Comparison of ENCODE assay signal across 31 cellular contexts in the genomic region with DNA sequence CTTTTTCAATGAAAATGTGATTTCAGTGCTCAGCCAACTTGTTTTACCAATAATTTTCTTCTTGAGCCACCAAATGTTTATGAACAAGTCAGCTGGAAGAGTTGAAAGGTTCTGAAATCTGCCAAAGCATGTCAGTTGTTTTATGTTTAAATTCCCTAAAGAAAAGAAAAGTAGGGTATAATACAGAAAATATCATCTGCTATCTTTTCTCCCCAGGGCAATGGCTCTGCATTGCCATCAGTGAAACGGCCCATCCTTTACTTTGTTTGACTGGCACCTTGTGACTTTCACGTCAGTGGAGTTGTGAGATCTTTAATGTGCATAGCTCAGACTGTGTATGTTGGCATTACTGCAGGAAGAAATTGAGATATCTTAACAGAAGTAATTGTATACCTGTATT.
DNase-seq lines count a peak whose midpoint lies in the region; ATAC-seq and TF ChIP-seq lines count a peak whose summit lies in the region.
"Had no signal": no experiment of that assay in that cellular context is flagged by ENCODE, and none has a peak within 500 bp of the region (broad histone marks: within the 10 kb centered on the region; RNA-seq: fewer than 3 reads in every experiment).

No MANE protein-coding gene starts in this region.

- H3K4me1 Mint-ChIP-seq in activated T-cell treated with anti-CD3 and anti-CD28 coated beads, Interleukin-2, amount 50 U/mL, for 72 hours (ENCODE audit: low read depth) = no peaks in the 10 kb centered on the region
- H3K4me1 Mint-ChIP-seq: B cell; CD14-positive monocyte; CD4-positive, alpha-beta memory T cell; CD4-positive, CD25-positive, alpha-beta regulatory T cell; CD8-positive, alpha-beta memory T cell had no signal

- TF ChIP-seq EP300 in neural cell (conservative IDR thresholded peaks at IDR 0.05; ENCODE audit: poor library complexity, severe bottlenecking) = peak; percentile 96

- H3K9me2 ChIP-seq in neural cell (ENCODE audit: insufficient read depth, low read length) = no peaks in the 10 kb centered on the region

- H3F3A ChIP-seq in neural cell (ENCODE audit: insufficient read depth, low read length, poor library complexity, severe bottlenecking) = no peaks in the 10 kb centered on the region

- H2AFZ ChIP-seq in neural cell (ENCODE audit: low read depth, low read length) = no peak overlapping the region

- no peak for ATAC-seq in GM19463 (IDR thresholded peaks at IDR 0.05; ENCODE audit: unreplicated experiment)
- ATAC-seq in activated T-cell treated with anti-CD3 and anti-CD28 coated beads, Interleukin-2, amount 50 U/mL, for 72 hours (replicated peaks in 1 of 2) = no peak
- ATAC-seq: A549; CD8-positive, alpha-beta T cell had no signal

- H4K20me1 ChIP-seq in neural cell (ENCODE audit: insufficient read depth) = no peaks in the 10 kb centered on the region
- H4K20me1 ChIP-seq: BLaER1; BLaER1 treated with 17β-estradiol and CSF1 and Interleukin-3, amounts not matched to agents 10 nM and 100 nM had no signal

- H3K9me3 Mint-ChIP-seq in activated T-cell treated with anti-CD3 and anti-CD28 coated beads, Interleukin-2, amount 50 U/mL, for 72 hours = no peaks in the 10 kb centered on the region
- H3K9me3 Mint-ChIP-seq: CD14-positive monocyte; CD4-positive, alpha-beta memory T cell; CD4-positive, alpha-beta T cell; CD8-positive, alpha-beta T cell had no signal

- no peak for TF ChIP-seq RAD21 in neural cell (conservative IDR thresholded peaks at IDR 0.05)

- TF ChIP-seq CTCF in neural cell (IDR thresholded peaks at IDR 0.05; ENCODE audit: poor library complexity, severe bottlenecking) = no peak

- H3K36me3 Mint-ChIP-seq in activated T-cell treated with anti-CD3 and anti-CD28 coated beads, Interleukin-2, amount 50 U/mL, for 72 hours (ENCODE audit: insufficient read depth in 2 of 2) = no peaks in the 10 kb centered on the region
- H3K36me3 Mint-ChIP-seq: CD14-positive monocyte; CD4-positive, alpha-beta memory T cell; CD4-positive, CD25-positive, alpha-beta regulatory T cell; CD8-positive, alpha-beta memory T cell; CD8-positive, alpha-beta T cell had no signal

- H3K9ac ChIP-seq in neural cell (ENCODE audit: low read length) = no peak overlapping the region
- H3K9ac ChIP-seq: BLaER1; BLaER1 treated with 17β-estradiol and CSF1 and Interleukin-3, amounts not matched to agents 10 nM and 100 nM had no signal

- no peak overlapping the region for H3K4me3 Mint-ChIP-seq in activated T-cell treated with anti-CD3 and anti-CD28 coated beads, Interleukin-2, amount 50 U/mL, for 72 hours
- H3K4me3 Mint-ChIP-seq: B cell; CD14-positive monocyte; CD4-positive, alpha-beta memory T cell; CD4-positive, alpha-beta T cell; CD4-positive, CD25-positive, alpha-beta regulatory T cell; CD8-positive, alpha-beta memory T cell; CD8-positive, alpha-beta T cell had no signal

- no peak overlapping the region for H3K27ac Mint-ChIP-seq in activated T-cell treated with anti-CD3 and anti-CD28 coated beads, Interleukin-2, amount 50 U/mL, for 72 hours
- H3K27ac Mint-ChIP-seq: B cell; CD14-positive monocyte; CD4-positive, alpha-beta memory T cell; CD4-positive, alpha-beta T cell; CD4-positive, CD25-positive, alpha-beta regulatory T cell; CD8-positive, alpha-beta memory T cell; CD8-positive, alpha-beta T cell had no signal

- H3K27me3 Mint-ChIP-seq in activated T-cell treated with anti-CD3 and anti-CD28 coated beads, Interleukin-2, amount 50 U/mL, for 72 hours (ENCODE audit: low read depth) = no peaks in the 10 kb centered on the region
- H3K27me3 Mint-ChIP-seq: B cell; CD4-positive, alpha-beta T cell; CD4-positive, CD25-positive, alpha-beta regulatory T cell; CD8-positive, alpha-beta memory T cell had no signal

- H3K27me3 ChIP-seq in neural cell (ENCODE audit: insufficient read depth, low read depth, low read length) = no peaks in the 10 kb centered on the region
- H3K27me3 ChIP-seq: BE2C; BLaER1; BLaER1 treated with 17β-estradiol and CSF1 and Interleukin-3, amounts not matched to agents 10 nM and 100 nM had no signal

- no peaks in the 10 kb centered on the region for H3K79me2 ChIP-seq in neural cell (replicated peaks; ENCODE audit: insufficient read depth, low read length)

- H3K4me2 ChIP-seq in neural cell (ENCODE audit: low read length) = no peak overlapping the region
- H3K4me2 ChIP-seq: A549; BLaER1; BLaER1 treated with 17β-estradiol and CSF1 and Interleukin-3, amounts not matched to agents 10 nM and 100 nM had no signal

- no peak overlapping the region for H3K4me3 ChIP-seq in neural cell (ENCODE audit: low read length)
- H3K4me3 ChIP-seq: A549; BLaER1; BLaER1 treated with 17β-estradiol and CSF1 and Interleukin-3, amounts not matched to agents 10 nM and 100 nM had no signal

- no peaks in the 10 kb centered on the region for H3K36me3 ChIP-seq in neural cell (ENCODE audit: insufficient read depth, low read length)
- H3K36me3 ChIP-seq: BE2C; BLaER1; BLaER1 treated with 17β-estradiol and CSF1 and Interleukin-3, amounts not matched to agents 10 nM and 100 nM had no signal

- H3K9me3 ChIP-seq in neural cell (ENCODE audit: low read length) = no peaks in the 10 kb centered on the region
- H3K9me3 ChIP-seq: A549; BE2C; BLaER1; BLaER1 treated with 17β-estradiol and CSF1 and Interleukin-3, amounts not matched to agents 10 nM and 100 nM; Caco-2 had no signal

- no peak overlapping the region for H3K27ac ChIP-seq in neural cell (ENCODE audit: low read length)
- H3K27ac ChIP-seq: 22Rv1; A549; BLaER1; BLaER1 treated with 17β-estradiol and CSF1 and Interleukin-3, amounts not matched to agents 10 nM and 100 nM; C4-2B had no signal

- peak; percentile 2 for DNase-seq in NCI-H69 (lab: John Stamatoyannopoulos, UW)
- DNase-seq in activated T-cell treated with anti-CD3 and anti-CD28 coated beads, Interleukin-2, amount 50 U/mL, for 72 hours = no peak
- DNase-seq: 8988T; ACHN; AML-193; BE2C; C1 segment of cervical spinal cord; Caco-2; Calu3; CD4-positive, alpha-beta memory T cell; CD4-positive, alpha-beta T cell; CD4-positive, CD25-positive, alpha-beta regulatory T cell; CD8-positive, alpha-beta memory T cell; CD8-positive, alpha-beta T cell; COR-L47; DMS 273 treated with DMSO at 0.1 percent for 48 hours; DMS153; DMS53; DMS79; DMS79 treated with DMSO at 0.1 percent for 48 hours; DND-41; EL had no signal

TF ChIP-seq in neural cell, 6 proteins besides CTCF, POLR2A, EP300 and RAD21:
- TF ChIP-seq, protein P1, sequence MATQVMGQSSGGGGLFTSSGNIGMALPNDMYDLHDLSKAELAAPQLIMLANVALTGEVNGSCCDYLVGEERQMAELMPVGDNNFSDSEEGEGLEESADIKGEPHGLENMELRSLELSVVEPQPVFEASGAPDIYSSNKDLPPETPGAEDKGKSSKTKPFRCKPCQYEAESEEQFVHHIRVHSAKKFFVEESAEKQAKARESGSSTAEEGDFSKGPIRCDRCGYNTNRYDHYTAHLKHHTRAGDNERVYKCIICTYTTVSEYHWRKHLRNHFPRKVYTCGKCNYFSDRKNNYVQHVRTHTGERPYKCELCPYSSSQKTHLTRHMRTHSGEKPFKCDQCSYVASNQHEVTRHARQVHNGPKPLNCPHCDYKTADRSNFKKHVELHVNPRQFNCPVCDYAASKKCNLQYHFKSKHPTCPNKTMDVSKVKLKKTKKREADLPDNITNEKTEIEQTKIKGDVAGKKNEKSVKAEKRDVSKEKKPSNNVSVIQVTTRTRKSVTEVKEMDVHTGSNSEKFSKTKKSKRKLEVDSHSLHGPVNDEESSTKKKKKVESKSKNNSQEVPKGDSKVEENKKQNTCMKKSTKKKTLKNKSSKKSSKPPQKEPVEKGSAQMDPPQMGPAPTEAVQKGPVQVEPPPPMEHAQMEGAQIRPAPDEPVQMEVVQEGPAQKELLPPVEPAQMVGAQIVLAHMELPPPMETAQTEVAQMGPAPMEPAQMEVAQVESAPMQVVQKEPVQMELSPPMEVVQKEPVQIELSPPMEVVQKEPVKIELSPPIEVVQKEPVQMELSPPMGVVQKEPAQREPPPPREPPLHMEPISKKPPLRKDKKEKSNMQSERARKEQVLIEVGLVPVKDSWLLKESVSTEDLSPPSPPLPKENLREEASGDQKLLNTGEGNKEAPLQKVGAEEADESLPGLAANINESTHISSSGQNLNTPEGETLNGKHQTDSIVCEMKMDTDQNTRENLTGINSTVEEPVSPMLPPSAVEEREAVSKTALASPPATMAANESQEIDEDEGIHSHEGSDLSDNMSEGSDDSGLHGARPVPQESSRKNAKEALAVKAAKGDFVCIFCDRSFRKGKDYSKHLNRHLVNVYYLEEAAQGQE (IDR thresholded peaks at IDR 0.05; ENCODE audit: borderline replicate concordance) = peak; percentile 3
- TF ChIP-seq POLR2AphosphoS5 (IDR thresholded peaks at IDR 0.05) = peak; percentile 78
- TF ChIP-seq EZH2 (IDR thresholded peaks at IDR 0.05; ENCODE audit: borderline replicate concordance, insufficient read depth, low read length, poor library complexity, severe bottlenecking) = no peak
